ENCODE assay signal across 13 cellular contexts in the genomic region with DNA sequence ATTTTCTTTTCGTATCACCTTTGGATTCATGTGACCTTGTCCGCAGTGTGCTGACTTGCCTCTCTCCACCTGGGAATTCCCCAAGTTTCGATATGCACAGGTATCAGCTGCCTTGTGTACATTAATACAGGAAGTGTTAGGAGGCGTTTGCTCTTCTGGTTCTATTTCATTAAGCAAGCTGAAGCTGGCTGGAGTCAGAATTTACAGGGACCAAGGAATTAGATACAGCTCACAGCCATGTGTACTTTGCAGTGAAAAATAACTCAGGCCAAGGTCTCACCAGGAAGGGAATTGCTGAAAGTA. TPM values are rescaled to one million over a fixed set of nuclear protein-coding genes. Genes with fewer than 3 reads are reported as not detected.
A peak's percentile ranks its signal among the peaks of the same experiment; 100 is the strongest.
DNase-seq lines count a peak whose midpoint lies in the region; ATAC-seq, FAIRE-seq and TF ChIP-seq lines count a peak whose summit lies in the region.
"Had no signal": no experiment of that assay in that cellular context is flagged by ENCODE, and none has a peak within 500 bp of the region (broad histone marks: within the 10 kb centered on the region; RNA-seq: fewer than 3 reads in every experiment).

No MANE protein-coding gene starts in this region.

- H3K4me2 ChIP-seq in GM12878 (ENCODE audit: control insufficient read depth, insufficient read depth) = peak overlapping the region; percentile 30

- no peak for TF ChIP-seq POLR2A in GM12878 (IDR thresholded peaks at IDR 0.05; ENCODE audit: low read depth, low read length)

- in situ Hi-C loops in GM12878 (cut with MboI) = no loop called here

- no peaks in the 10 kb centered on the region; the same call in 2 of the 3 replicates for H3K9me3 ChIP-seq in GM12878 (replicated peaks; ENCODE audit: control insufficient read depth, insufficient read depth, low read length)

- H3K27ac Mint-ChIP-seq in activated naive CD4-positive, alpha-beta T cell treated with anti-CD3 and anti-CD28 coated beads, Interleukin-2, amount 50 U/mL, for 24 hours = peak overlapping the region; percentile 12
- H3K27ac Mint-ChIP-seq in type B pancreatic cell = peak overlapping the region; percentile 61
- H3K27ac Mint-ChIP-seq: activated CD8-positive, alpha-beta memory T cell treated with anti-CD3 and anti-CD28 coated beads, Interleukin-2, amount 10 ng/mL, durations not matched to agents 7 days and 5 days had no signal

- H3K4me3 Mint-ChIP-seq in activated naive CD4-positive, alpha-beta T cell treated with anti-CD3 and anti-CD28 coated beads, Interleukin-2, amount 50 U/mL, for 24 hours = no peak overlapping the region
- H3K4me3 Mint-ChIP-seq in type B pancreatic cell = no peak overlapping the region
- H3K4me3 Mint-ChIP-seq: activated CD8-positive, alpha-beta memory T cell treated with anti-CD3 and anti-CD28 coated beads, Interleukin-2, amount 10 ng/mL, durations not matched to agents 7 days and 5 days had no signal

- WGBS in GM12878 (ENCODE audit: insufficient coverage, insufficient replicate concordance, low lambda C conversion rate, missing lambda C conversion rate) = 3% methylated on average over 4 of the region's 4 CpGs

- H3K79me2 ChIP-seq in GM12878 (ENCODE audit: control insufficient read depth, insufficient read depth, low read length) = no peaks in the 10 kb centered on the region

- BruUV-seq in GM12878 (replicated peaks; lab: Mats Ljungman, UMichigan) = no TSS peak

- H3K4me3 ChIP-seq in GM12878 (no peak overlapping the region), H7 (ENCODE audit: insufficient read depth, low read depth, low read length) (no peak overlapping the region)
- H3K4me3 ChIP-seq: skin epidermis had no signal

- TF ChIP-seq EP300 in GM12878 (IDR thresholded peaks at IDR 0.05; ENCODE audit: borderline replicate concordance in 1 of 2, control insufficient read depth in 1 of 2, low read depth in 2 of 2, low read length in 2 of 2) = no peak

- H3K4me1 Mint-ChIP-seq in activated naive CD4-positive, alpha-beta T cell treated with anti-CD3 and anti-CD28 coated beads, Interleukin-2, amount 50 U/mL, for 24 hours = peaks cover 7% of the 10 kb centered on the region
- H3K4me1 Mint-ChIP-seq in type B pancreatic cell (ENCODE audit: unreplicated experiment) = peaks cover 10% of the 10 kb centered on the region

- TF ChIP-seq RAD21 in GM12878 (IDR thresholded peaks at IDR 0.05; ENCODE audit: insufficient read depth, low read depth, low read length) = no peak

- ATAC-seq in HG02870 (IDR thresholded peaks at IDR 0.05; ENCODE audit: unreplicated experiment) (peak; percentile 92), GM12878 (peak; percentile 97), GM21381 (IDR thresholded peaks at IDR 0.05; ENCODE audit: unreplicated experiment) (no peak)
- ATAC-seq: activated CD8-positive, alpha-beta memory T cell treated with anti-CD3 and anti-CD28 coated beads, Interleukin-2, amount 10 ng/mL, durations not matched to agents 7 days and 5 days had no signal

- H3K27me3 ChIP-seq in GM12878 (replicated peaks in 1 of 2; ENCODE audit: control insufficient read depth in 2 of 2, insufficient read depth in 2 of 2, low read length in 1 of 2) (no peaks in the 10 kb centered on the region), H7 (ENCODE audit: control insufficient read depth, insufficient read depth, low read length) (no peaks in the 10 kb centered on the region)

- no peak for TF ChIP-seq CTCF in GM12878 (IDR thresholded peaks at IDR 0.05 in 2 of 3, conservative IDR thresholded peaks at IDR 0.05 in 1 of 3; ENCODE audit: control insufficient read depth in 2 of 3, extremely low read depth in 1 of 3, insufficient read depth in 1 of 3, low read depth in 3 of 3, low read length in 3 of 3)
- TF ChIP-seq CTCF in type B pancreatic cell (conservative IDR thresholded peaks at IDR 0.05) = no peak

- RAD21 ChIA-PET in GM12878 (lab: Charles Lee; ENCODE audit: unreplicated experiment) = interaction anchor here (1.8 kb wide), 1 partner anchor 53 kb away, joined by 4 read pairs; no protein-coding TSS in a partner anchor

- H3K27ac ChIP-seq in GM12878 (ENCODE audit: control insufficient read depth, insufficient read depth) = no peak overlapping the region
- H3K27ac ChIP-seq: skin epidermis had no signal

- POLR2A ChIA-PET in GM12878 (lab: Charles Lee) = no interaction called here

- intact Hi-C loops in GM12878 (cut with micrococcal nuclease; ENCODE audit: unreplicated experiment) = no loop called here

- FAIRE-seq in GM12878 (lab: Jason Lieb, UNC) = no peak
- FAIRE-seq: astrocyte had no signal

- no peaks in the 10 kb centered on the region for H3K27me3 Mint-ChIP-seq in activated naive CD4-positive, alpha-beta T cell treated with anti-CD3 and anti-CD28 coated beads, Interleukin-2, amount 50 U/mL, for 24 hours
- H3K27me3 Mint-ChIP-seq in type B pancreatic cell = no peaks in the 10 kb centered on the region
- H3K27me3 Mint-ChIP-seq: activated CD8-positive, alpha-beta memory T cell treated with anti-CD3 and anti-CD28 coated beads, Interleukin-2, amount 10 ng/mL, durations not matched to agents 7 days and 5 days had no signal

- DNase-seq in activated naive CD4-positive, alpha-beta T cell treated with anti-CD3 and anti-CD28 coated beads, Interleukin-2, amount 50 U/mL, for 16 hours = no peak
- DNase-seq in GM12878 (ENCODE audit: low read depth, low spot score) (peak; percentile 15), type B pancreatic cell (ENCODE audit: extremely low spot score, unreplicated experiment) (no peak), NCI-H524 (lab: John Stamatoyannopoulos, UW) (no peak), H7 (no peak)
- DNase-seq: activated CD8-positive, alpha-beta memory T cell treated with anti-CD3 and anti-CD28 coated beads, Interleukin-2, amount 10 ng/mL, durations not matched to agents 7 days and 5 days; mesenchymal stem cell; stimulated activated naive CD4-positive, alpha-beta T cell treated with Interleukin-2 at 50 U/mL for 16 hours had no signal

- H2AFZ ChIP-seq in GM12878 (ENCODE audit: control insufficient read depth, low read depth, low read length) = no peak overlapping the region; the same call in 1 of the 2 replicates

- H3K36me3 ChIP-seq in GM12878 (ENCODE audit: control insufficient read depth in 2 of 2, insufficient read depth in 2 of 2, low read length in 1 of 2) (no peaks in the 10 kb centered on the region), H7 (replicated peaks; ENCODE audit: control insufficient read depth, insufficient read depth, low read length) (no peaks in the 10 kb centered on the region)

- CTCF ChIA-PET in GM12878 (lab: Yijun Ruan, JAX) = interaction anchor here (0.6 to 1.3 kb wide), 3 partner anchors 19 to 553 kb away, joined by 3 read pairs; no protein-coding TSS in a partner anchor

- no peaks in the 10 kb centered on the region for H3K9me3 Mint-ChIP-seq in activated naive CD4-positive, alpha-beta T cell treated with anti-CD3 and anti-CD28 coated beads, Interleukin-2, amount 50 U/mL, for 24 hours
- H3K9me3 Mint-ChIP-seq in type B pancreatic cell = no peaks in the 10 kb centered on the region

- no peaks in the 10 kb centered on the region for H4K20me1 ChIP-seq in GM12878 (ENCODE audit: control insufficient read depth, insufficient read depth)

- H3K9ac ChIP-seq in GM12878 (ENCODE audit: control insufficient read depth, insufficient read depth, low read length) = no peak overlapping the region

- H3K4me1 ChIP-seq in GM12878 (ENCODE audit: control insufficient read depth, insufficient read depth, low read length) = peaks cover 5% of the 10 kb centered on the region; the same call in 1 of the 2 replicates

- H3K36me3 Mint-ChIP-seq in activated naive CD4-positive, alpha-beta T cell treated with anti-CD3 and anti-CD28 coated beads, Interleukin-2, amount 50 U/mL, for 24 hours = no peaks in the 10 kb centered on the region
- no peaks in the 10 kb centered on the region for H3K36me3 Mint-ChIP-seq in type B pancreatic cell
- H3K36me3 Mint-ChIP-seq: activated CD8-positive, alpha-beta memory T cell treated with anti-CD3 and anti-CD28 coated beads, Interleukin-2, amount 10 ng/mL, durations not matched to agents 7 days and 5 days had no signal

- SMC1A ChIA-PET in GM12878 (lab: Charles Lee; ENCODE audit: uncharacterized antibody, unreplicated experiment) = interaction anchor here (0.6 to 1.5 kb wide), 4 partner anchors 29 to 105 kb away, joined by 3 to 4 read pairs (median 3); no protein-coding TSS in a partner anchor

TF ChIP-seq in GM12878, 131 proteins besides CTCF, POLR2A, EP300 and RAD21 (continues in another document):
- TF ChIP-seq SPI1 (IDR thresholded peaks at IDR 0.05; ENCODE audit: borderline replicate concordance, insufficient read depth, low read depth, low read length) (peak; percentile 36; the same call in 1 of the 2 replicates), RAD51 (IDR thresholded peaks at IDR 0.05) (peak; percentile 15; the same call in 1 of the 2 replicates), CHD4 (IDR thresholded peaks at IDR 0.05) (no peak), NR2F1 (conservative IDR thresholded peaks at IDR 0.05) (no peak), TCF12 (IDR thresholded peaks at IDR 0.05; ENCODE audit: low read depth, low read length) (0 out of 2 replicates have a peak, but pooled peaks have one; percentile 12), BHLHE40 (IDR thresholded peaks at IDR 0.05; ENCODE audit: borderline replicate concordance in 1 of 2, low read depth in 2 of 2, low read length in 1 of 2) (peak in 1 of 2 experiments; percentile 6; a peak in 1 of 4 replicates), RUNX3 (IDR thresholded peaks at IDR 0.05; ENCODE audit: low read length) (0 out of 2 replicates have a peak, but pooled peaks have one; percentile 22), IKZF2 (IDR thresholded peaks at IDR 0.05) (peak; percentile 19 to 44; a peak in 2 of 4 replicates), SUZ12 (IDR thresholded peaks at IDR 0.05; ENCODE audit: unreplicated experiment) (no peak), NBN (IDR thresholded peaks at IDR 0.05) (no peak)

RNA-seq across cellular contexts. Expression of gene TIAM2, which starts 14.1 kb away (rescaled TPM):
- total RNA-seq in GM12878 (2013; cell fraction: nucleolus; rRNA removed) = 31.2 and 35.5 TPM in 2 replicates
- total RNA-seq in GM12878 (2014; rRNA removed) = 2.0 and 2.5 TPM in 2 replicates
- total RNA-seq in GM12878 (2014; rRNA removed; fragmentation: Illumina TruSeq; extraction: Trizol) = 2.5 and 3.1 TPM in 2 replicates
- total RNA-seq in GM12878 (2021) = 2.5 TPM in 2 replicates
- polyA plus RNA-seq in GM12878 (2011; ENCODE audit: low read depth) = 3.3 TPM
- 10.5 and 12.0 TPM in 2 replicates for polyA plus RNA-seq in GM12878 (2011; rRNA removed)
- 8.5 and 11.8 TPM in 2 replicates for polyA plus RNA-seq in GM12878 (2011; cell fraction: cytosol; rRNA removed)
- 14.7 and 21.6 TPM in 2 replicates for polyA plus RNA-seq in GM12878 (2011; cell fraction: nucleus; rRNA removed)
- 4.8 and 5.9 TPM in 2 replicates for polyA plus RNA-seq in GM12878 (2012)
- polyA plus RNA-seq in GM12878 (2014; fragmentation: Illumina TruSeq; extraction: Trizol) = 2.0 and 2.3 TPM in 2 replicates
- polyA plus RNA-seq in GM12878 (2014; fragmentation: Nextera tagmentation; extraction: Ambion mirVana) = 1 to 10 TPM; 1.1 to 1.4 TPM
- polyA plus RNA-seq in GM12878 (2014; rRNA removed) = 1.7 and 2.3 TPM in 2 replicates
- 1 to 10 TPM; 1.8 to 2.6 TPM for polyA plus RNA-seq in GM12878 (2016; fragmentation: Nextera tagmentation; extraction: Ambion mirVana)
- 7.1 and 9.8 TPM in 2 replicates for polyA minus RNA-seq in GM12878 (2011; rRNA and poly(A)+ RNA removed)
- 3.5 and 3.8 TPM in 2 replicates for polyA minus RNA-seq in GM12878 (2011; cell fraction: cytosol; rRNA and poly(A)+ RNA removed)
- 6.8 and 11.3 TPM in 2 replicates for polyA minus RNA-seq in GM12878 (2011; cell fraction: nucleus; rRNA and poly(A)+ RNA removed)
- 11.5 and 13.5 TPM in 2 replicates for total RNA-seq in type B pancreatic cell (ENCODE audit: low replicate concordance)
- 10.2 and 12.0 TPM in 2 replicates for total RNA-seq in H7 (2014; rRNA removed; shearing (Covaris generic))
